ENCODE assay signal across 11 cellular contexts in the genomic region with DNA sequence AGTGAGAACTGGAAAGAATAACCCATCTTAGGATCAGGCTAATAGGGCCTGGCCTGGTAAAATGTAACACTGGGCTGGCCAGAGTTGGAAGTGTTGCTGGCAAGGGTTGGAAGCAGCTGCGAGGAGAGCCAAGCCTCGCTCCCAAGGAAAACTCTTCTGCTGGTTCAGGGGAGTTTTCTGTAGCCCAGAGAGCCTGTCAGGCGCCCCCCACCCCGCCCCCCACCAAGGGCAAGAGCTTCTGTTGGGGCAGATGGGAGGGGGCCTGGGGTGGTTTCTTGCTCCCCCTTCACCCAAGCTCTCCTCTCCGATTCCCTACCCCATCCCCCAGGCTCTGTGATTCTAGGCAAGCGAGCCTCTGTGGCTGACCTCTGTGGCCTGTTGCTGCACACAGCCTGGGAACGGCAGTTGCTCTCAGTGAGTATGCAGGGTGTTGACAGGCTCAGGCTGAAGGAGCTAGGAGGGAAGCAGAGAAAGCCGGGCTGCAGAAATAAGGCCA.
DNase-seq lines count a peak whose midpoint lies in the region; ATAC-seq and TF ChIP-seq lines count a peak whose summit lies in the region.
"Had no signal": no experiment of that assay in that cellular context is flagged by ENCODE, and none has a peak within 500 bp of the region (broad histone marks: within the 10 kb centered on the region; RNA-seq: fewer than 3 reads in every experiment).

No MANE protein-coding gene starts in this region.

- TF ChIP-seq RAD21 in liver (IDR thresholded peaks at IDR 0.05) = no peak

- TF ChIP-seq CTCF in fibroblast of lung (conservative IDR thresholded peaks at IDR 0.05 in 1 of 2, IDR thresholded peaks at IDR 0.05 in 1 of 2; ENCODE audit: low read depth in 1 of 2, low read length in 2 of 2) (no peak), liver (IDR thresholded peaks at IDR 0.05; ENCODE audit: low read depth, low read length, missing input control) (no peak)
- TF ChIP-seq CTCF in activated CD8-positive, alpha-beta T cell treated with anti-CD3 and anti-CD28 coated beads for 36 hours (IDR thresholded peaks at IDR 0.05) = no peak

- no peak overlapping the region for H3K4me3 ChIP-seq in fibroblast of lung (replicated peaks in 1 of 4; ENCODE audit: control extremely low read depth in 1 of 4, insufficient read depth in 1 of 4, low read depth in 3 of 4, low read length in 4 of 4)
- H3K4me3 ChIP-seq in liver (ENCODE audit: low read depth in 1 of 3, low read length in 3 of 3) = no peak overlapping the region
- no peak overlapping the region for H3K4me3 ChIP-seq in skeletal muscle cell (ENCODE audit: low read depth, low read length)

- H3K36me3 ChIP-seq in fibroblast of lung (ENCODE audit: control insufficient read depth, insufficient read depth, low read length) (no peaks in the 10 kb centered on the region), liver (ENCODE audit: control insufficient read depth in 4 of 4, insufficient read depth in 3 of 4, low read depth in 1 of 4, low read length in 3 of 4) (no peaks in the 10 kb centered on the region)

- peak overlapping the region; percentile 15 for H3K4me2 ChIP-seq in fibroblast of lung (ENCODE audit: extremely low read depth, insufficient read depth, low read length)

- intact Hi-C loops in activated CD8-positive, alpha-beta T cell treated with anti-CD3 and anti-CD28 coated beads for 36 hours (cut with micrococcal nuclease) = no loop called here

- no peaks in the 10 kb centered on the region for H3K36me3 Mint-ChIP-seq in activated CD8-positive, alpha-beta T cell treated with anti-CD3 and anti-CD28 coated beads for 36 hours (ENCODE audit: low read depth)

- no peaks in the 10 kb centered on the region for H3K4me1 Mint-ChIP-seq in activated CD8-positive, alpha-beta T cell treated with anti-CD3 and anti-CD28 coated beads for 36 hours (ENCODE audit: low read depth)

- H3K4me3 Mint-ChIP-seq in activated CD8-positive, alpha-beta T cell treated with anti-CD3 and anti-CD28 coated beads for 36 hours = no peak overlapping the region

- no peak for ATAC-seq in GM21447 (IDR thresholded peaks at IDR 0.05; ENCODE audit: unreplicated experiment)
- no peak for ATAC-seq in activated CD8-positive, alpha-beta T cell treated with anti-CD3 and anti-CD28 coated beads for 36 hours
- ATAC-seq: stimulated activated naive CD8-positive, alpha-beta T cell treated with anti-CD3 and anti-CD28 coated beads, Interleukin-15, Interleukin-2, amounts not matched to agents 100 U/mL and 50 U/mL, for 24 hours had no signal

- WGBS in liver = 64% methylated on average over 8 of the region's 8 CpGs

- no peaks in the 10 kb centered on the region for H3K79me2 ChIP-seq in fibroblast of lung (ENCODE audit: control insufficient read depth, insufficient read depth, low read length)

- DNase-seq in LHCN-M2 (ENCODE audit: low read depth) = peak; percentile 83
- DNase-seq in fibroblast of lung (ENCODE audit: low read depth in 2 of 2) = peak; percentile 40 to 96
- peak; percentile 82 for DNase-seq in skeletal muscle cell (ENCODE audit: low read depth)
- DNase-seq in MV-4-11 (lab: John Stamatoyannopoulos, UW) = no peak
- DNase-seq in NCI-H187 treated with DMSO at 0.1 percent for 48 hours (lab: John Stamatoyannopoulos, UW) = no peak
- DNase-seq in activated CD8-positive, alpha-beta T cell treated with anti-CD3 and anti-CD28 coated beads for 36 hours = no peak
- DNase-seq: NCI-H446; stimulated activated naive CD8-positive, alpha-beta T cell treated with anti-CD3 and anti-CD28 coated beads, Interleukin-15, Interleukin-2, amounts not matched to agents 100 U/mL and 50 U/mL, for 24 hours had no signal

- CTCF ChIA-PET in activated CD8-positive, alpha-beta T cell treated with anti-CD3 and anti-CD28 coated beads for 36 hours (lab: Charles Lee) = no interaction called here

- no peaks in the 10 kb centered on the region for H3K9me3 Mint-ChIP-seq in activated CD8-positive, alpha-beta T cell treated with anti-CD3 and anti-CD28 coated beads for 36 hours

- peaks cover 18% of the 10 kb centered on the region for H3K4me1 ChIP-seq in fibroblast of lung (ENCODE audit: control insufficient read depth, extremely low read depth, insufficient read depth, low read length)
- H3K4me1 ChIP-seq in liver (ENCODE audit: control insufficient read depth in 4 of 4, insufficient read depth in 4 of 4, low read length in 3 of 4) = no peaks in the 10 kb centered on the region

- H3K27me3 Mint-ChIP-seq in activated CD8-positive, alpha-beta T cell treated with anti-CD3 and anti-CD28 coated beads for 36 hours = no peaks in the 10 kb centered on the region

- POLR2A ChIA-PET in activated CD8-positive, alpha-beta T cell treated with anti-CD3 and anti-CD28 coated beads for 36 hours (lab: Charles Lee) = interaction anchor here (0.8 kb wide), 1 partner anchor 8 kb away, joined by 3 read pairs; no protein-coding TSS in a partner anchor

- no peak overlapping the region for H3K27ac Mint-ChIP-seq in activated CD8-positive, alpha-beta T cell treated with anti-CD3 and anti-CD28 coated beads for 36 hours

- H4K20me1 ChIP-seq in fibroblast of lung (ENCODE audit: control insufficient read depth, extremely low read depth, insufficient read depth, low read length) = no peaks in the 10 kb centered on the region

- H3K9me3 ChIP-seq in fibroblast of lung (ENCODE audit: control insufficient read depth, insufficient read depth, low read depth, low read length) = no peaks in the 10 kb centered on the region
- H3K9me3 ChIP-seq in liver (ENCODE audit: control insufficient read depth in 4 of 4, low read length in 3 of 4) = no peaks in the 10 kb centered on the region

- H2AFZ ChIP-seq in fibroblast of lung (ENCODE audit: low read length) = no peak overlapping the region

- H3K27me3 ChIP-seq in fibroblast of lung (ENCODE audit: control insufficient read depth, insufficient read depth, low read length) (no peaks in the 10 kb centered on the region), liver (ENCODE audit: control insufficient read depth in 4 of 4, insufficient read depth in 4 of 4, low read length in 3 of 4) (peaks cover 0 to 4% (median 0%) of the 10 kb centered on the region in 4 donors)

- H3K9ac ChIP-seq in fibroblast of lung (ENCODE audit: insufficient read depth, low read length) (no peak overlapping the region), liver (ENCODE audit: low read depth in 1 of 2, low read length in 2 of 2) (no peak overlapping the region)

- H3K27ac ChIP-seq in fibroblast of lung (ENCODE audit: insufficient read depth, low read length) (peak overlapping the region; percentile 41), liver (ENCODE audit: low read depth in 1 of 2, low read length in 2 of 2) (peak overlapping the region in 1 of 2 donors; percentile 31)
- H3K27ac ChIP-seq: C4-2B had no signal

TF ChIP-seq in liver, 16 proteins besides CTCF, POLR2A, EP300 and RAD21:
- TF ChIP-seq NR2F2 (IDR thresholded peaks at IDR 0.05) = peak; percentile 82
- no peak for TF ChIP-seq ZBTB33 (IDR thresholded peaks at IDR 0.05)
- no peak for TF ChIP-seq RXRA (IDR thresholded peaks at IDR 0.05)
- TF ChIP-seq GABPA (IDR thresholded peaks at IDR 0.05 in 1 of 2, conservative IDR thresholded peaks at IDR 0.05 in 1 of 2) = no peak

Comparison
In these comparisons a context has a peak if more than half of its experiments do, and no peak if none do; other contexts are left out.
1. DNase-seq: peak in LHCN-M2 (single experiment), fibroblast of lung (2 of 2) and skeletal muscle cell (single experiment); none in MV-4-11 (single experiment), NCI-H187 treated with DMSO at 0.1 percent for 48 hours (single experiment) and activated CD8-positive, alpha-beta T cell treated with anti-CD3 and anti-CD28 coated beads for 36 hours (single experiment).